Comparison of ENCODE assay signal across 17 cellular contexts in the genomic region with DNA sequence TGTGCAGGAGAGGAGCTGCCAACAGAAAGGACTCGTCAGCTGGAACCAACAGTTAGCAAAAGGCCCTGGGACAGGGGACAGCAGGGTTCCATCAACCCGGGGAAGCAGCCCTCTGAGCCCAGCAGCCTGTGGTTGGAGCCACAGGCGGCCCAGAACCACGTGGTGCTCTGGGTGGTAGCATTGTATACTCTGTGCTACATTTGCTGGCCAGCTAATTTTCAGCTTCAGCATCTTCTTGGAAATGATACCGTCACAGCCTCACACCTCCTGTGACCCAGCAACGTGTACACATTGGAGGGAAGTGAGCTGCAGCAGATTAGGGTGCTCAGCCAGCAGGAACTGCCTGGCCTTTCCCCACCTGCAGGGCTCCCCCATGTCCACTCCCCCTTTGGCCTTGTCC. TPM values are rescaled to one million over a fixed set of nuclear protein-coding genes. Genes with fewer than 3 reads are reported as not detected.
DNase-seq lines count a peak whose midpoint lies in the region; ATAC-seq and TF ChIP-seq lines count a peak whose summit lies in the region.
"Had no signal": no experiment of that assay in that cellular context is flagged by ENCODE, and none has a peak within 500 bp of the region (broad histone marks: within the 10 kb centered on the region; RNA-seq: fewer than 3 reads in every experiment).

No MANE protein-coding gene starts in this region.

- H3K9me3 Mint-ChIP-seq in activated T-cell treated with anti-CD3 and anti-CD28 coated beads, Interleukin-2, amount 50 U/mL, for 72 hours, result no peaks in the 10 kb centered on the region
- H3K9me3 Mint-ChIP-seq in natural killer cell treated with Interleukin-12 subunit alpha and Interleukin-12 subunit beta and Interleukin-15 and Interleukin-18, amount 100 ng/mL, for 72 hours, result no peaks in the 10 kb centered on the region
- H3K9me3 Mint-ChIP-seq: CD4-positive, CD25-positive, alpha-beta regulatory T cell had no signal

- no peaks in the 10 kb centered on the region for H3K27me3 Mint-ChIP-seq in activated T-cell treated with anti-CD3 and anti-CD28 coated beads, Interleukin-2, amount 50 U/mL, for 72 hours (ENCODE audit: low read depth)
- no peaks in the 10 kb centered on the region for H3K27me3 Mint-ChIP-seq in natural killer cell treated with Interleukin-12 subunit alpha and Interleukin-12 subunit beta and Interleukin-15 and Interleukin-18, amount 100 ng/mL, for 72 hours
- H3K27me3 Mint-ChIP-seq: CD4-positive, CD25-positive, alpha-beta regulatory T cell had no signal

- no peak overlapping the region for H3K4me3 Mint-ChIP-seq in activated T-cell treated with anti-CD3 and anti-CD28 coated beads, Interleukin-2, amount 50 U/mL, for 72 hours
- H3K4me3 Mint-ChIP-seq in natural killer cell treated with Interleukin-12 subunit alpha and Interleukin-12 subunit beta and Interleukin-15 and Interleukin-18, amount 100 ng/mL, for 72 hours, result peak overlapping the region; percentile 39
- H3K4me3 Mint-ChIP-seq: CD4-positive, CD25-positive, alpha-beta regulatory T cell had no signal

- no peak for DNase-seq in activated T-cell treated with anti-CD3 and anti-CD28 coated beads, Interleukin-2, amount 50 U/mL, for 72 hours
- no peak for DNase-seq in activated T-cell treated with anti-CD3 and anti-CD28 coated beads, Interleukin-2, amount 50 U/mL, for 48 hours
- DNase-seq in H7, result peak; percentile 32
- peak; percentile 47 for DNase-seq in cerebellar cortex (ENCODE audit: low spot score)
- peak; percentile 65 for DNase-seq in natural killer cell treated with Interleukin-12 subunit alpha and Interleukin-12 subunit beta and Interleukin-15 and Interleukin-18, amount 100 ng/mL, for 72 hours (ENCODE audit: low spot score)
- no peak for DNase-seq in GM13977 (ENCODE audit: low spot score)
- no peak for DNase-seq in CD1c-positive myeloid dendritic cell (ENCODE audit: extremely low spot score)
- no peak for DNase-seq in activated naive CD4-positive, alpha-beta T cell (lab: John Stamatoyannopoulos, UW)
- DNase-seq: AML-193; Calu3; CD4-positive, CD25-positive, alpha-beta regulatory T cell; GM23248; KG1; NCI-H1092; NCI-H1694; NCI-H446 treated with DMSO at 0.1 percent for 48 hours; NCI-H748 treated with DMSO at 0.1 percent for 48 hours had no signal

- H3K36me3 ChIP-seq in H7 (replicated peaks; ENCODE audit: control insufficient read depth, insufficient read depth, low read length), result no peaks in the 10 kb centered on the region

- in situ Hi-C loops in GM13977 (cut with MboI; ENCODE audit: low pct_unique_long_range_greater_than_20kb, low sequenced_read_pairs, unreplicated experiment), result no loop called here

- H3K27me3 ChIP-seq in H7 (ENCODE audit: control insufficient read depth, insufficient read depth, low read length), result no peaks in the 10 kb centered on the region; the same call in 1 of the 2 replicates

- H3K4me3 ChIP-seq in H7 (ENCODE audit: insufficient read depth, low read depth, low read length), result no peak overlapping the region
- H3K4me3 ChIP-seq: GM23248 had no signal

- no peak for TF ChIP-seq CTCF in GM13977 (IDR thresholded peaks at IDR 0.05; ENCODE audit: extremely low read depth, insufficient read depth, missing control alignments)

- peaks cover 4% of the 10 kb centered on the region for H3K4me1 Mint-ChIP-seq in activated T-cell treated with anti-CD3 and anti-CD28 coated beads, Interleukin-2, amount 50 U/mL, for 72 hours (ENCODE audit: low read depth)
- peaks cover 5 to 11% of the 10 kb centered on the region in 2 donors for H3K4me1 Mint-ChIP-seq in natural killer cell treated with Interleukin-12 subunit alpha and Interleukin-12 subunit beta and Interleukin-15 and Interleukin-18, amount 100 ng/mL, for 72 hours (ENCODE audit: low read depth in 2 of 2)

- peak; percentile 24 to 71 for ATAC-seq in activated T-cell treated with anti-CD3 and anti-CD28 coated beads, Interleukin-2, amount 50 U/mL, for 72 hours (replicated peaks in 1 of 2)
- peak; percentile 95 to 98 for ATAC-seq in natural killer cell treated with Interleukin-12 subunit alpha and Interleukin-12 subunit beta and Interleukin-15 and Interleukin-18, amount 100 ng/mL, for 72 hours

- H3K36me3 Mint-ChIP-seq in activated T-cell treated with anti-CD3 and anti-CD28 coated beads, Interleukin-2, amount 50 U/mL, for 72 hours (ENCODE audit: insufficient read depth in 2 of 2), result no peaks in the 10 kb centered on the region
- H3K36me3 Mint-ChIP-seq in natural killer cell treated with Interleukin-12 subunit alpha and Interleukin-12 subunit beta and Interleukin-15 and Interleukin-18, amount 100 ng/mL, for 72 hours, result no peaks in the 10 kb centered on the region

- H3K27ac Mint-ChIP-seq in activated T-cell treated with anti-CD3 and anti-CD28 coated beads, Interleukin-2, amount 50 U/mL, for 72 hours, result no peak overlapping the region
- peak overlapping the region; percentile 25 to 44 for H3K27ac Mint-ChIP-seq in natural killer cell treated with Interleukin-12 subunit alpha and Interleukin-12 subunit beta and Interleukin-15 and Interleukin-18, amount 100 ng/mL, for 72 hours
- H3K27ac Mint-ChIP-seq: CD4-positive, CD25-positive, alpha-beta regulatory T cell had no signal

RNA-seq across cellular contexts. Expression of a gene that starts 13.1 kb away (rescaled TPM):
- total RNA-seq in activated T-cell treated with anti-CD3 and anti-CD28 coated beads, Interleukin-2, amount 50 U/mL, for 72 hours, result 10 to 100 TPM; 25.0 to 30.6 TPM
- total RNA-seq in H7 (2014; rRNA removed; shearing (Covaris generic)), result 29.9 and 64.9 TPM in 2 replicates
- 10 to 100 TPM; 31.4 to 41.8 TPM for total RNA-seq in natural killer cell treated with Interleukin-12 subunit alpha and Interleukin-12 subunit beta and Interleukin-15 and Interleukin-18, amount 100 ng/mL, for 72 hours

RNA-seq across cellular contexts. Expression of a gene that starts 39.1 kb away (rescaled TPM):
- 100 to 1,000 TPM; 188 to 237 TPM for total RNA-seq in activated T-cell treated with anti-CD3 and anti-CD28 coated beads, Interleukin-2, amount 50 U/mL, for 72 hours
- 80.7 and 90.5 TPM in 2 replicates for total RNA-seq in H7 (2014; rRNA removed; shearing (Covaris generic))
- total RNA-seq in natural killer cell treated with Interleukin-12 subunit alpha and Interleukin-12 subunit beta and Interleukin-15 and Interleukin-18, amount 100 ng/mL, for 72 hours, result 100 to 1,000 TPM; 107 to 244 TPM

Comparison
In these comparisons a context has a peak if more than half of its experiments do, and no peak if none do; other contexts are left out.
1. DNase-seq: peak in H7 (single experiment), cerebellar cortex (single experiment) and natural killer cell treated with Interleukin-12 subunit alpha and Interleukin-12 subunit beta and Interleukin-15 and Interleukin-18, amount 100 ng/mL, for 72 hours (single experiment); none in activated T-cell treated with anti-CD3 and anti-CD28 coated beads, Interleukin-2, amount 50 U/mL, for 72 hours (0 of 2), activated T-cell treated with anti-CD3 and anti-CD28 coated beads, Interleukin-2, amount 50 U/mL, for 48 hours (0 of 2), GM13977 (single experiment), CD1c-positive myeloid dendritic cell (single experiment) and activated naive CD4-positive, alpha-beta T cell (0 of 4).